In the genomic region with DNA sequence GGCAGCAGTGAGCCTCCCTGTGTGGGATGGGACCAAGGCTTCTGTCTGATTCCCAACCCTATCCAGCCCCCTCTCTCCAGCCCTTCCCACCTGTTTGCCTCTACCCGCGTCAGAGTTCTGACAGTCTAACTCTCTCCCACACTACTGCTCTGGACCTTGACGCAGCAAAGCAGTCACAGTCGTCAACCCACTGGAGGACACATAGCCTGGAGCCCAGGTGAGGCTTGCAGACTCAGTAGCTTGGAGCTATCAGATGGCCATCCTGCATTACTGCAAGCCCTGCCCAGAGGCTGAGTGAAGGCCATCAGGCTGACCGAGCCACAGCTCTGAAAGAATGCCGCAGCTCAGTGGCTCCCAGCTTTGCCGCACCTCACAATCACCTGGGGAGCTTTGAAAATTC, we compare ENCODE assay signal across 22 cellular contexts. TPM values are rescaled to one million over a fixed set of nuclear protein-coding genes. Genes with fewer than 3 reads are reported as not detected.
"Had no signal": no experiment of that assay in that cellular context is flagged by ENCODE, and none has a peak within 500 bp of the region (broad histone marks: within the 10 kb centered on the region; RNA-seq: fewer than 3 reads in every experiment).

No MANE protein-coding gene starts in this region.

- H3K27me3 ChIP-seq: tibial artery had no signal

- ATAC-seq: activated naive CD4-positive, alpha-beta T cell treated with anti-CD3 and anti-CD28 coated beads, Interleukin-2, amount 50 U/mL, for 72 hours; effector memory CD8-positive, alpha-beta T cell; left lung; mucosa of descending colon had no signal

- H3K36me3 Mint-ChIP-seq: memory B cell, naive B cell had no signal

- H3K27ac Mint-ChIP-seq: activated naive CD4-positive, alpha-beta T cell treated with anti-CD3 and anti-CD28 coated beads, Interleukin-2, amount 50 U/mL, for 72 hours; effector memory CD8-positive, alpha-beta T cell; memory B cell; naive B cell had no signal

- FAIRE-seq: keratinocyte had no signal

- H3K27ac ChIP-seq: cardiac muscle cell, left lung, tibial artery, WERI-Rb-1 had no signal

- H3K4me3 ChIP-seq: cardiac muscle cell, left lung, mucosa of descending colon, tibial artery had no signal

- DNase-seq: activated CD4-positive, alpha-beta T cell treated with anti-CD3 and anti-CD28 coated beads for 1 hour; activated gamma-delta T cell treated with Interleukin-2 at 50 U/mL for 16 hours; amniotic stem cell; dermis blood vessel endothelial cell; effector memory CD8-positive, alpha-beta T cell; hippocampal formation; left lung; naive B cell; occipital lobe; stimulated activated naive CD4-positive, alpha-beta T cell; SW 1271; tibial artery; WERI-Rb-1 had no signal

- H3K4me3 Mint-ChIP-seq: effector memory CD8-positive, alpha-beta T cell; memory B cell had no signal

- H3K9me3 Mint-ChIP-seq: activated naive CD4-positive, alpha-beta T cell treated with anti-CD3 and anti-CD28 coated beads, Interleukin-2, amount 50 U/mL, for 72 hours; effector memory CD8-positive, alpha-beta T cell; memory B cell; naive B cell had no signal

- H3K36me3 ChIP-seq: cardiac muscle cell, left lung, tibial artery, WERI-Rb-1 had no signal

- H3K9me3 ChIP-seq: left lung, mucosa of descending colon, tibial artery had no signal

RNA-seq across cellular contexts. Expression of a gene that starts 25.4 kb away (rescaled TPM):
- total RNA-seq: activated CD8-positive, alpha-beta memory T cell treated with anti-CD3 and anti-CD28 coated beads for 36 hours; activated naive CD4-positive, alpha-beta T cell treated with anti-CD3 and anti-CD28 coated beads, Interleukin-2, amount 50 U/mL, for 72 hours; chondrocyte; occipital lobe; subcutaneous adipose tissue; T-helper 2 cell treated with Interferon-gamma antibody and Interleukin-4, amounts not matched to agents 100 ng/mL and 5 ng/mL, for 36 hours had no signal
